3 cellular contexts compared by ENCODE assay signal in the genomic region with DNA sequence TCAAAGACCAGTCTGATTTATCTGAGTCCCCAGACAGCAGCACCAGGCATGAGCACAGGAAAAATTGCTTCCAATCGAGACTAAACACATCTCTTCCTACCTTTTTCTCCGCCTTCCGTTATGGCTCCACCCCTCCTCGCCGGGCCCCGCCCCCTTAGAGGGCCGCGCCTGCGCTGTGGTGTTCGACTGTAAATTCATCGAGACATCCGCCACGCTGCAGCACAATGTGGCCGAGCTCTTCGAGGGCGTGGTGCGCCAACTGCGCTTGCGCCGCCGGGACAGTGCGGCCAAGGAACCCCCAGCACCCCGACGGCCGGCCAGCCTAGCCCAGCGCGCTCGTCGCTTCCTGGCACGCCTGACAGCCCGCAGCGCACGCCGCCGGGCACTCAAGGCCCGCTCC.
TF ChIP-seq lines count a peak whose summit lies in the region.

No MANE protein-coding gene starts in this region.

TF ChIP-seq in SK-N-SH, 30 proteins besides CTCF, POLR2A, EP300 and RAD21 (continues in another document):
- TF ChIP-seq MAX (IDR thresholded peaks at IDR 0.05; ENCODE audit: low read depth) (no peak), ELF1 (IDR thresholded peaks at IDR 0.05) (no peak), CHD2 (IDR thresholded peaks at IDR 0.05; ENCODE audit: low read length, partially characterized antibody) (no peak), FOXM1 (IDR thresholded peaks at IDR 0.05; ENCODE audit: low read depth) (no peak), FOXJ3 (CRISPR knock-in tag; IDR thresholded peaks at IDR 0.05) (no peak), YY1 (IDR thresholded peaks at IDR 0.05; ENCODE audit: low read depth) (no peak), USF2 (IDR thresholded peaks at IDR 0.05; ENCODE audit: borderline replicate concordance, low read depth, low read length) (no peak), POLR2AphosphoS5 (IDR thresholded peaks at IDR 0.05; ENCODE audit: low read depth, low read length) (no peak)
- TF ChIP-seq, protein P1, sequence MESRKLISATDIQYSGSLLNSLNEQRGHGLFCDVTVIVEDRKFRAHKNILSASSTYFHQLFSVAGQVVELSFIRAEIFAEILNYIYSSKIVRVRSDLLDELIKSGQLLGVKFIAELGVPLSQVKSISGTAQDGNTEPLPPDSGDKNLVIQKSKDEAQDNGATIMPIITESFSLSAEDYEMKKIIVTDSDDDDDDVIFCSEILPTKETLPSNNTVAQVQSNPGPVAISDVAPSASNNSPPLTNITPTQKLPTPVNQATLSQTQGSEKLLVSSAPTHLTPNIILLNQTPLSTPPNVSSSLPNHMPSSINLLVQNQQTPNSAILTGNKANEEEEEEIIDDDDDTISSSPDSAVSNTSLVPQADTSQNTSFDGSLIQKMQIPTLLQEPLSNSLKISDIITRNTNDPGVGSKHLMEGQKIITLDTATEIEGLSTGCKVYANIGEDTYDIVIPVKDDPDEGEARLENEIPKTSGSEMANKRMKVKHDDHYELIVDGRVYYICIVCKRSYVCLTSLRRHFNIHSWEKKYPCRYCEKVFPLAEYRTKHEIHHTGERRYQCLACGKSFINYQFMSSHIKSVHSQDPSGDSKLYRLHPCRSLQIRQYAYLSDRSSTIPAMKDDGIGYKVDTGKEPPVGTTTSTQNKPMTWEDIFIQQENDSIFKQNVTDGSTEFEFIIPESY (IDR thresholded peaks at IDR 0.05; ENCODE audit: borderline replicate concordance, low read depth), result no peak
- TF ChIP-seq, protein P2, sequence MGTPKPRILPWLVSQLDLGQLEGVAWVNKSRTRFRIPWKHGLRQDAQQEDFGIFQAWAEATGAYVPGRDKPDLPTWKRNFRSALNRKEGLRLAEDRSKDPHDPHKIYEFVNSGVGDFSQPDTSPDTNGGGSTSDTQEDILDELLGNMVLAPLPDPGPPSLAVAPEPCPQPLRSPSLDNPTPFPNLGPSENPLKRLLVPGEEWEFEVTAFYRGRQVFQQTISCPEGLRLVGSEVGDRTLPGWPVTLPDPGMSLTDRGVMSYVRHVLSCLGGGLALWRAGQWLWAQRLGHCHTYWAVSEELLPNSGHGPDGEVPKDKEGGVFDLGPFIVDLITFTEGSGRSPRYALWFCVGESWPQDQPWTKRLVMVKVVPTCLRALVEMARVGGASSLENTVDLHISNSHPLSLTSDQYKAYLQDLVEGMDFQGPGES (IDR thresholded peaks at IDR 0.05; ENCODE audit: low read depth, low read length), result no peak

TF ChIP-seq in SK-N-SH treated with all-trans-retinoic acid at 6 μM for 48 hours, 23 proteins besides CTCF, POLR2A, EP300 and RAD21 (continued from another document):
- TF ChIP-seq SNAI2 (CRISPR knock-in tag; IDR thresholded peaks at IDR 0.05) (no peak), TCF4 (CRISPR knock-in tag; IDR thresholded peaks at IDR 0.05; ENCODE audit: borderline replicate concordance) (no peak), ESRRG (CRISPR knock-in tag; IDR thresholded peaks at IDR 0.05) (no peak), PPARA (CRISPR knock-in tag; IDR thresholded peaks at IDR 0.05; ENCODE audit: borderline replicate concordance) (no peak), OSR1 (CRISPR knock-in tag; IDR thresholded peaks at IDR 0.05) (no peak)

TF ChIP-seq in GM23338, 12 proteins besides CTCF, POLR2A, EP300 and RAD21:
- TF ChIP-seq POLR2AphosphoS5 (IDR thresholded peaks at IDR 0.05; ENCODE audit: low read depth) (peak; percentile 68), REST (IDR thresholded peaks at IDR 0.05; ENCODE audit: unreplicated experiment) (no peak), ZNF462 (CRISPR knock-in tag; IDR thresholded peaks at IDR 0.05) (no peak)
